ENCODE assay signal across 10 cellular contexts in genomic region chr7:43570688-43571365, GRCh38. TPM values are rescaled to one million over a fixed set of nuclear protein-coding genes. Genes with fewer than 3 reads are reported as not detected.
A peak's percentile ranks its signal among the peaks of the same experiment; 100 is the strongest.
DNase-seq lines count a peak whose midpoint lies in the region; ATAC-seq lines count a peak whose summit lies in the region.
"Had no signal": no experiment of that assay in that cellular context is flagged by ENCODE, and none has a peak within 500 bp of the region (broad histone marks: within the 10 kb centered on the region; RNA-seq: fewer than 3 reads in every experiment).

No MANE protein-coding gene starts in this region.

- DNase-seq in EL (peak; percentile 7), T-helper 17 cell (no peak), Right ventricle myocardium inferior (ENCODE audit: missing footprints) (no peak), NOMO-1 (lab: John Stamatoyannopoulos, UW; ENCODE audit: unreplicated experiment in 2 of 2) (no peak), dermis blood vessel endothelial cell (no peak), GF-D8 (lab: John Stamatoyannopoulos, UW) (no peak)
- DNase-seq: activated CD4-positive, alpha-beta T cell treated with anti-CD3 and anti-CD28 coated beads, Interleukin-2, amount 50 U/mL, for 4 hours; NCI-H2081 treated with DMSO at 0.1 percent for 48 hours had no signal

- peaks cover 7% of the 10 kb centered on the region for H3K27me3 Mint-ChIP-seq in T-helper 17 cell

- ATAC-seq in GM19043 (IDR thresholded peaks at IDR 0.05; ENCODE audit: low read depth, unreplicated experiment): peak; percentile 75
- ATAC-seq in HG02798 (IDR thresholded peaks at IDR 0.05; ENCODE audit: poor library complexity, unreplicated experiment): peak; percentile 85
- no peak for ATAC-seq in T-helper 17 cell
- ATAC-seq in Right ventricle myocardium inferior: no peak

- no peaks in the 10 kb centered on the region for H3K36me3 Mint-ChIP-seq in T-helper 17 cell (ENCODE audit: low read depth)

- H3K4me1 Mint-ChIP-seq in T-helper 17 cell: peaks cover 4% of the 10 kb centered on the region

- intact Hi-C loops in Right ventricle myocardium inferior (cut with DNase I): no loop called here

- H3K4me3 Mint-ChIP-seq in T-helper 17 cell: no peak overlapping the region

- H3K9me3 ChIP-seq in T-helper 17 cell (ENCODE audit: control insufficient read depth, low read length, poor library complexity, severe bottlenecking): no peaks in the 10 kb centered on the region

- peak overlapping the region; percentile 51 for H3K27ac Mint-ChIP-seq in T-helper 17 cell

RNA-seq across cellular contexts. Expression of gene STK17A, which starts 12.1 kb away (rescaled TPM):
- 100 to 1,000 TPM; 107 to 124 TPM for total RNA-seq in T-helper 17 cell
- total RNA-seq in Right ventricle myocardium inferior: 28.1 TPM
- 70.1 and 88.7 TPM in 2 replicates for total RNA-seq in dermis blood vessel endothelial cell

Comparison
In these comparisons a context has a peak if more than half of its experiments do, and no peak if none do; other contexts are left out.
1. ATAC-seq: peak in GM19043 (single experiment) and HG02798 (single experiment); none in T-helper 17 cell (single experiment) and Right ventricle myocardium inferior (single experiment).